ENCODE assay signal across 28 cellular contexts in the genomic region with DNA sequence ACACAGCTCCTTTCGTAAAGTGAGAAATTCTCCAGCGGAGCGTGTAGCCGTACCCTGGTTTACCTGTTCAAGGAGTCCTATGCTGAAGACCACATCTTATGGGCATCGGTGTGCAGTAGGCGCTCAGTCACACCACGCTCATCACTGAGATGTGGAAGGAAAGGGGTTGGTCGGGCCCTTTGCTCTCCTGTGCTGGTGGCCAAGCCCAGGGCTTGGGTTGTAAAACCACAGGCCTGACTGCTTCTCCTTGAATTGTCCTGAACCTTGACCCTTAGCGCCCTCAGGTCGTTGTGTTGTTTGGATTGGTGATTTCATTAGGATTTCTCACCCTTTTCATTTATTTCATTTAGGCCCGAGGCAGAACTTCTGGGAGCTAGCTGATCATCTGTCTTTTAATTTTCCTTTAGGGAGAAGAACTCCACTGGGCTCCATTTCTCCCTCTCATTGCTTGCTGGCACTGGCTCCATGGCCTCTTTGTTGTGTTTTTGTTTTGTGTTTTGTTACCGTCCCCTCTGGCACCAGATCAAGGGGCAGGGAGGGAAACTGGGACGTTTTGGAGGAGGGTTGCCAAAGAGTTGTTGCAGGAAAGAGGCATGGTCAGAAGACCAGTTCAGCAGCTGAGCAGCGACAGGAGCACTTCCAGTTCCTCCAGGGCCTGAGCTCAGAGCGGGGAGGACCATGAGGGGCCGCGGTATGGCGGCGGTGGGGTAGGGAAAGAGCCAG.
DNase-seq lines count a peak whose midpoint lies in the region; ATAC-seq and TF ChIP-seq lines count a peak whose summit lies in the region.
"Had no signal": no experiment of that assay in that cellular context is flagged by ENCODE, and none has a peak within 500 bp of the region (broad histone marks: within the 10 kb centered on the region; RNA-seq: fewer than 3 reads in every experiment).

No MANE protein-coding gene starts in this region.

- 86% methylated on average over 18 of the region's 19 CpGs for WGBS in mammary epithelial cell (ENCODE audit: low coverage, missing lambda C conversion rate)
- WGBS in GM23248 (ENCODE audit: low coverage in 1 of 2, low lambda C conversion rate in 2 of 2, missing lambda C conversion rate in 2 of 2), 2 experiments = 79 to 82% methylated on average over 19 of the region's 19 CpGs

- H3K9me2 ChIP-seq in neural cell (ENCODE audit: insufficient read depth, low read length) (no peaks in the 10 kb centered on the region), GM23248 (ENCODE audit: insufficient read depth) (no peaks in the 10 kb centered on the region)

- no peak overlapping the region for H3K4me3 Mint-ChIP-seq in MCF 10A (ENCODE audit: unreplicated experiment)
- H3K4me3 Mint-ChIP-seq: activated CD4-positive, alpha-beta T cell treated with anti-CD3 and anti-CD28 coated beads for 36 hours; activated CD8-positive, alpha-beta T cell treated with anti-CD3 and anti-CD28 coated beads for 36 hours; activated naive CD4-positive, alpha-beta T cell treated with anti-CD3 and anti-CD28 coated beads for 36 hours; naive B cell; stimulated activated naive B cell treated with anti-CD40 and anti-IgM and Interleukin-4, amounts not matched to agents 10 μg/mL and 1 μg/mL and 100 μg/mL, for 72 hours had no signal

- BruUV-seq in mammary epithelial cell (replicated peaks; lab: Mats Ljungman, UMichigan) (no TSS peak), MCF 10A (replicated peaks; lab: Mats Ljungman, UMichigan) (no TSS peak)

- no peaks in the 10 kb centered on the region for H3K79me2 ChIP-seq in mammary epithelial cell (ENCODE audit: insufficient read depth, low read length)
- H3K79me2 ChIP-seq in neural cell (replicated peaks; ENCODE audit: insufficient read depth, low read length) = peaks cover 97% of the 10 kb centered on the region
- H3K79me2 ChIP-seq in GM23248 (ENCODE audit: insufficient read depth) = no peaks in the 10 kb centered on the region

- in situ Hi-C loops in mammary epithelial cell (cut with MboI; ENCODE audit: low sequenced_read_pairs in 2 of 2) = no loop called here
- in situ Hi-C loops in GM23248 (cut with MboI) = no loop called here

- H3K27me3 Mint-ChIP-seq in MCF 10A (ENCODE audit: insufficient read depth, unreplicated experiment) = no peaks in the 10 kb centered on the region
- H3K27me3 Mint-ChIP-seq: activated CD8-positive, alpha-beta T cell treated with anti-CD3 and anti-CD28 coated beads for 36 hours; naive B cell; stimulated activated naive B cell treated with anti-CD40 and anti-IgM and Interleukin-4, amounts not matched to agents 10 μg/mL and 1 μg/mL and 100 μg/mL, for 72 hours had no signal

- H2AFZ ChIP-seq in mammary epithelial cell (ENCODE audit: low read depth, low read length) (peak overlapping the region; percentile 8), neural cell (ENCODE audit: low read depth, low read length) (no peak overlapping the region), GM23248 (no peak overlapping the region)

- POLR2A ChIA-PET in MCF 10A (lab: Yijun Ruan, JAX) = no interaction called here

- no peak overlapping the region for H3K4me3 ChIP-seq in mammary epithelial cell (replicated peaks in 1 of 3; ENCODE audit: insufficient read depth in 1 of 3, low read depth in 2 of 3, low read length in 3 of 3)
- H3K4me3 ChIP-seq in neural cell (ENCODE audit: low read length) = peak overlapping the region; percentile 55
- H3K4me3 ChIP-seq in GM23248 = no peak overlapping the region
- H3K4me3 ChIP-seq in left lung = no peak overlapping the region
- H3K4me3 ChIP-seq: esophagus muscularis mucosa, suprapubic skin, upper lobe of right lung had no signal

- no peak overlapping the region for H3K27ac Mint-ChIP-seq in MCF 10A (ENCODE audit: low read depth, unreplicated experiment)
- H3K27ac Mint-ChIP-seq: activated CD4-positive, alpha-beta T cell treated with anti-CD3 and anti-CD28 coated beads for 36 hours; activated CD8-positive, alpha-beta T cell treated with anti-CD3 and anti-CD28 coated beads for 36 hours; activated naive CD4-positive, alpha-beta T cell treated with anti-CD3 and anti-CD28 coated beads for 36 hours; stimulated activated naive B cell treated with anti-CD40 and anti-IgM and Interleukin-4, amounts not matched to agents 10 μg/mL and 1 μg/mL and 100 μg/mL, for 72 hours had no signal

- TF ChIP-seq RAD21 in neural cell (conservative IDR thresholded peaks at IDR 0.05) = no peak

- H3K9me3 ChIP-seq in mammary epithelial cell (replicated peaks; ENCODE audit: insufficient read depth, low read length) = no peaks in the 10 kb centered on the region
- no peaks in the 10 kb centered on the region for H3K9me3 ChIP-seq in neural cell (ENCODE audit: low read length)
- H3K9me3 ChIP-seq in GM23248 (ENCODE audit: low read depth) = no peaks in the 10 kb centered on the region
- H3K9me3 ChIP-seq in left lung = no peaks in the 10 kb centered on the region
- H3K9me3 ChIP-seq: esophagus muscularis mucosa, suprapubic skin, upper lobe of right lung had no signal

- H3K4me2 ChIP-seq in mammary epithelial cell (ENCODE audit: insufficient read depth, low read depth, low read length) (no peak overlapping the region), neural cell (ENCODE audit: low read length) (no peak overlapping the region), GM23248 (ENCODE audit: unreplicated experiment) (no peak overlapping the region)

- ATAC-seq in left lung (no peak), GM18870 (IDR thresholded peaks at IDR 0.05; ENCODE audit: unreplicated experiment) (no peak)
- ATAC-seq: activated CD4-positive, alpha-beta T cell treated with anti-CD3 and anti-CD28 coated beads for 36 hours; activated CD8-positive, alpha-beta T cell treated with anti-CD3 and anti-CD28 coated beads for 36 hours; stimulated activated naive B cell treated with anti-CD40 and anti-IgM and Interleukin-4, amounts not matched to agents 10 μg/mL and 1 μg/mL and 100 μg/mL, for 72 hours; upper lobe of right lung had no signal

- no peaks in the 10 kb centered on the region for H3K36me3 ChIP-seq in mammary epithelial cell (ENCODE audit: insufficient read depth, low read length)
- no peaks in the 10 kb centered on the region for H3K36me3 ChIP-seq in neural cell (ENCODE audit: insufficient read depth, low read length)
- no peaks in the 10 kb centered on the region for H3K36me3 ChIP-seq in GM23248 (ENCODE audit: low read depth)
- no peaks in the 10 kb centered on the region for H3K36me3 ChIP-seq in left lung
- H3K36me3 ChIP-seq: brain microvascular endothelial cell, esophagus muscularis mucosa, suprapubic skin, upper lobe of right lung had no signal

- peaks cover 6% of the 10 kb centered on the region for H3K36me3 Mint-ChIP-seq in MCF 10A (ENCODE audit: insufficient read depth, unreplicated experiment)

- no peak for DNase-seq in mammary epithelial cell
- DNase-seq in MCF 10A (ENCODE audit: unreplicated experiment) = no peak
- peak; percentile 19 to 22 for DNase-seq in hippocampal formation (lab: John Stamatoyannopoulos, UW)
- no peak for DNase-seq in GM23248
- no peak for DNase-seq in left lung
- DNase-seq in OCI-M2 (lab: John Stamatoyannopoulos, UW; ENCODE audit: unreplicated experiment) = no peak
- DNase-seq: 8988T; activated CD4-positive, alpha-beta T cell treated with anti-CD3 and anti-CD28 coated beads for 36 hours; activated CD8-positive, alpha-beta memory T cell treated with anti-CD3 and anti-CD28 coated beads, Interleukin-2, amount 50 U/mL, for 48 hours; activated CD8-positive, alpha-beta T cell treated with anti-CD3 and anti-CD28 coated beads for 36 hours; activated naive CD4-positive, alpha-beta T cell treated with anti-CD3 and anti-CD28 coated beads for 36 hours; brain microvascular endothelial cell; DND-41; foreskin fibroblast; HCEC 1CT; Karpas-422; MV-4-11; naive B cell; NCI-H1436; NCI-H2081 treated with DMSO at 0.1 percent for 48 hours; NCI-H748 treated with DMSO at 0.1 percent for 48 hours; SIG-M5; stimulated activated naive B cell treated with anti-CD40 and anti-IgM and Interleukin-4, amounts not matched to agents 10 μg/mL and 1 μg/mL and 100 μg/mL, for 72 hours; upper lobe of right lung had no signal

- no peak for TF ChIP-seq EP300 in neural cell (conservative IDR thresholded peaks at IDR 0.05; ENCODE audit: poor library complexity, severe bottlenecking)

- no peak overlapping the region for H3K9ac ChIP-seq in mammary epithelial cell (ENCODE audit: insufficient read depth, low read length)
- H3K9ac ChIP-seq in neural cell (ENCODE audit: low read length) = peak overlapping the region; percentile 56
- H3K9ac ChIP-seq in GM23248 = no peak overlapping the region

- CTCF ChIA-PET in mammary epithelial cell (lab: Charles Lee; ENCODE audit: low non-redundant PET) (no interaction called here), MCF 10A (lab: Yijun Ruan, JAX) (no interaction called here)

- dilution Hi-C loops in mammary epithelial cell (cut with HindIII; ENCODE audit: low sequenced_read_pairs) = no loop called here

- H3K4me1 ChIP-seq in mammary epithelial cell (ENCODE audit: insufficient read depth, low read length) (peaks cover 16% of the 10 kb centered on the region), GM23248 (ENCODE audit: insufficient read depth) (no peaks in the 10 kb centered on the region), left lung (no peaks in the 10 kb centered on the region)
- H3K4me1 ChIP-seq: esophagus muscularis mucosa, upper lobe of right lung had no signal

- H3K27me3 ChIP-seq in mammary epithelial cell (ENCODE audit: insufficient read depth, low read length) (no peaks in the 10 kb centered on the region), neural cell (ENCODE audit: insufficient read depth, low read depth, low read length) (no peaks in the 10 kb centered on the region), GM23248 (replicated peaks; ENCODE audit: insufficient read depth) (no peaks in the 10 kb centered on the region; the same call in 1 of the 2 replicates), left lung (no peaks in the 10 kb centered on the region)
- H3K27me3 ChIP-seq: brain microvascular endothelial cell, esophagus muscularis mucosa, suprapubic skin, upper lobe of right lung had no signal

- no peaks in the 10 kb centered on the region for H3K4me1 Mint-ChIP-seq in MCF 10A (ENCODE audit: insufficient read depth, unreplicated experiment)
- H3K4me1 Mint-ChIP-seq: activated CD4-positive, alpha-beta T cell treated with anti-CD3 and anti-CD28 coated beads for 36 hours had no signal

- H3F3A ChIP-seq in neural cell (ENCODE audit: insufficient read depth, low read length, poor library complexity, severe bottlenecking) (no peaks in the 10 kb centered on the region), GM23248 (ENCODE audit: insufficient read depth) (no peaks in the 10 kb centered on the region)

- no peak for TF ChIP-seq CTCF in mammary epithelial cell (conservative IDR thresholded peaks at IDR 0.05 in 1 of 2, IDR thresholded peaks at IDR 0.05 in 1 of 2; ENCODE audit: extremely low read depth in 1 of 2, insufficient read depth in 1 of 2, low read depth in 1 of 2, low read length in 2 of 2)
- TF ChIP-seq CTCF in MCF 10A (IDR thresholded peaks at IDR 0.05; ENCODE audit: unreplicated experiment) = no peak
- no peak for TF ChIP-seq CTCF in neural cell (IDR thresholded peaks at IDR 0.05; ENCODE audit: poor library complexity, severe bottlenecking)
- TF ChIP-seq CTCF in left lung (IDR thresholded peaks at IDR 0.05) = no peak

- no peaks in the 10 kb centered on the region for H4K20me1 ChIP-seq in mammary epithelial cell (ENCODE audit: insufficient read depth, low read length)
- no peaks in the 10 kb centered on the region for H4K20me1 ChIP-seq in neural cell (ENCODE audit: insufficient read depth)
- H4K20me1 ChIP-seq in GM23248 (ENCODE audit: insufficient read depth) = no peaks in the 10 kb centered on the region

- H3K9me3 Mint-ChIP-seq in MCF 10A (ENCODE audit: unreplicated experiment) = peaks cover 8% of the 10 kb centered on the region
- H3K9me3 Mint-ChIP-seq: activated CD8-positive, alpha-beta T cell treated with anti-CD3 and anti-CD28 coated beads for 36 hours; activated naive CD4-positive, alpha-beta T cell treated with anti-CD3 and anti-CD28 coated beads for 36 hours; naive B cell had no signal

- H3K27ac ChIP-seq in mammary epithelial cell (ENCODE audit: insufficient read depth, low read depth, low read length) (no peak overlapping the region), neural cell (ENCODE audit: low read length) (peak overlapping the region; percentile 75), GM23248 (no peak overlapping the region), left lung (no peak overlapping the region)
- H3K27ac ChIP-seq: brain microvascular endothelial cell, esophagus muscularis mucosa, suprapubic skin, upper lobe of right lung had no signal

- intact Hi-C loops in mammary epithelial cell (cut with micrococcal nuclease) = no loop called here
- intact Hi-C loops in MCF 10A (cut with micrococcal nuclease) = no loop called here
- intact Hi-C loops in left lung (cut with DNase I) = no loop called here

Comparison
In these comparisons a context has a peak if more than half of its experiments do, and no peak if none do; other contexts are left out.
1. DNase-seq: peak in hippocampal formation (2 of 2); none in mammary epithelial cell (single experiment), MCF 10A (single experiment), GM23248 (single experiment), left lung (0 of 2) and OCI-M2 (single experiment).